In genomic region chr17:79086609-79087427, GRCh38 we compare ENCODE assay signal across 11 cellular contexts.
"Had no signal": no experiment of that assay in that cellular context is flagged by ENCODE, and none has a peak within 500 bp of the region (broad histone marks: within the 10 kb centered on the region; RNA-seq: fewer than 3 reads in every experiment).

No MANE protein-coding gene starts in this region.

- H3K27ac ChIP-seq: brain microvascular endothelial cell, epithelial cell of prostate, esophagus squamous epithelium, heart right ventricle, parathyroid adenoma, psoas muscle, suprapubic skin, tibial artery, upper lobe of right lung had no signal

- H3K9me3 ChIP-seq: esophagus squamous epithelium, heart right ventricle, psoas muscle, suprapubic skin, tibial artery, upper lobe of right lung had no signal

- H3K27me3 ChIP-seq: brain microvascular endothelial cell had no signal

- H2AFZ ChIP-seq: parathyroid adenoma had no signal

- FAIRE-seq: astrocyte had no signal

- H3K36me3 ChIP-seq: brain microvascular endothelial cell had no signal

- DNase-seq: cortex of kidney, esophagus squamous epithelium had no signal

- H3K4me1 ChIP-seq: upper lobe of right lung had no signal

- H3K4me3 ChIP-seq: esophagus squamous epithelium, heart right ventricle, psoas muscle, suprapubic skin, tibial artery, upper lobe of right lung had no signal

- H3K9ac ChIP-seq: parathyroid adenoma had no signal
